Comparison of ENCODE assay signal across 1 cellular context in genomic region chr17:8121531-8122390, GRCh38.
A peak's percentile ranks its signal among the peaks of the same experiment; 100 is the strongest.
TF ChIP-seq lines count a peak whose summit lies in the region.

No MANE protein-coding gene starts in this region.

TF ChIP-seq in HepG2, 621 proteins besides CTCF, POLR2A, EP300 and RAD21 (continued from another document and continues in another):
- TF ChIP-seq ARID4A (CRISPR knock-in tag; IDR thresholded peaks at IDR 0.05; ENCODE audit: borderline replicate concordance) = peak; percentile 67; the same call in 1 of the 2 replicates
- TF ChIP-seq ZBTB40 (IDR thresholded peaks at IDR 0.05) = no peak
- TF ChIP-seq ZBTB40 (CRISPR knock-in tag; IDR thresholded peaks at IDR 0.05) = peak; percentile 26; the same call in 1 of the 2 replicates
- peak; percentile 67 for TF ChIP-seq ZBTB7A (CRISPR knock-in tag; IDR thresholded peaks at IDR 0.05)
- TF ChIP-seq ZNF83 (CRISPR knock-in tag; IDR thresholded peaks at IDR 0.05; ENCODE audit: borderline replicate concordance) = peak; percentile 70; the same call in 1 of the 2 replicates
- no peak for TF ChIP-seq ZNF660 (CRISPR knock-in tag; IDR thresholded peaks at IDR 0.05; ENCODE audit: borderline replicate concordance, low read depth)
- no peak for TF ChIP-seq ZBTB49 (CRISPR knock-in tag; IDR thresholded peaks at IDR 0.05; ENCODE audit: borderline replicate concordance)
- TF ChIP-seq ZNF629 (CRISPR knock-in tag; conservative IDR thresholded peaks at IDR 0.05) = no peak
- 0 out of 2 replicates have a peak, but pooled peaks have one; percentile 29 for TF ChIP-seq SRY (CRISPR knock-in tag; IDR thresholded peaks at IDR 0.05)
- no peak for TF ChIP-seq RARA (CRISPR knock-in tag; IDR thresholded peaks at IDR 0.05)
- peak; percentile 47; the same call in 1 of the 2 replicates for TF ChIP-seq ZNF280B (CRISPR knock-in tag; IDR thresholded peaks at IDR 0.05; ENCODE audit: borderline replicate concordance)
- TF ChIP-seq MATR3 (CRISPR knock-in tag; IDR thresholded peaks at IDR 0.05) = no peak
- TF ChIP-seq PRDM4 (CRISPR knock-in tag; IDR thresholded peaks at IDR 0.05; ENCODE audit: borderline replicate concordance) = no peak
- TF ChIP-seq ZNF451 (CRISPR knock-in tag; IDR thresholded peaks at IDR 0.05) = peak; percentile 27; the same call in 1 of the 2 replicates
- TF ChIP-seq KLF12 (CRISPR knock-in tag; IDR thresholded peaks at IDR 0.05; ENCODE audit: borderline replicate concordance) = peak; percentile 78; the same call in 1 of the 2 replicates
- no peak for TF ChIP-seq REXO4 (CRISPR knock-in tag; IDR thresholded peaks at IDR 0.05; ENCODE audit: borderline replicate concordance)
- TF ChIP-seq ZNF790 (CRISPR knock-in tag; IDR thresholded peaks at IDR 0.05; ENCODE audit: borderline replicate concordance) = no peak
- no peak for TF ChIP-seq TCF12 (IDR thresholded peaks at IDR 0.05)
- 0 out of 2 replicates have a peak, but pooled peaks have one; percentile 67 for TF ChIP-seq TCF12 (CRISPR knock-in tag; IDR thresholded peaks at IDR 0.05)
- no peak for TF ChIP-seq NKX3-1 (CRISPR knock-in tag; IDR thresholded peaks at IDR 0.05)
- TF ChIP-seq ZNF776 (CRISPR knock-in tag; IDR thresholded peaks at IDR 0.05) = peak; percentile 79; the same call in 1 of the 2 replicates
- no peak for TF ChIP-seq ZNF317 (CRISPR knock-in tag; IDR thresholded peaks at IDR 0.05)
- TF ChIP-seq ATF7 (IDR thresholded peaks at IDR 0.05) = no peak
- no peak for TF ChIP-seq ATF7 (CRISPR knock-in tag; IDR thresholded peaks at IDR 0.05)
- TF ChIP-seq MTF2 (CRISPR knock-in tag; IDR thresholded peaks at IDR 0.05; ENCODE audit: borderline replicate concordance) = no peak
- no peak for TF ChIP-seq MNT (IDR thresholded peaks at IDR 0.05)
- TF ChIP-seq KDM5A (IDR thresholded peaks at IDR 0.05; ENCODE audit: borderline replicate concordance, low read length) = no peak
- no peak for TF ChIP-seq ETV5 (CRISPR knock-in tag; IDR thresholded peaks at IDR 0.05; ENCODE audit: borderline replicate concordance)
- 0 out of 2 replicates have a peak, but pooled peaks have one; percentile 27 for TF ChIP-seq NR1H2 (CRISPR knock-in tag; IDR thresholded peaks at IDR 0.05; ENCODE audit: borderline replicate concordance, low read depth)
- TF ChIP-seq PAWR (CRISPR knock-in tag; IDR thresholded peaks at IDR 0.05; ENCODE audit: borderline replicate concordance) = no peak
- 0 out of 2 replicates have a peak, but pooled peaks have one; percentile 44 for TF ChIP-seq BATF2 (CRISPR knock-in tag; IDR thresholded peaks at IDR 0.05)
- TF ChIP-seq STAG1 (CRISPR knock-in tag; IDR thresholded peaks at IDR 0.05) = peak; percentile 87
- no peak for TF ChIP-seq ZNF512 (CRISPR knock-in tag; IDR thresholded peaks at IDR 0.05)
